8 cellular contexts compared by ENCODE assay signal in the genomic region with DNA sequence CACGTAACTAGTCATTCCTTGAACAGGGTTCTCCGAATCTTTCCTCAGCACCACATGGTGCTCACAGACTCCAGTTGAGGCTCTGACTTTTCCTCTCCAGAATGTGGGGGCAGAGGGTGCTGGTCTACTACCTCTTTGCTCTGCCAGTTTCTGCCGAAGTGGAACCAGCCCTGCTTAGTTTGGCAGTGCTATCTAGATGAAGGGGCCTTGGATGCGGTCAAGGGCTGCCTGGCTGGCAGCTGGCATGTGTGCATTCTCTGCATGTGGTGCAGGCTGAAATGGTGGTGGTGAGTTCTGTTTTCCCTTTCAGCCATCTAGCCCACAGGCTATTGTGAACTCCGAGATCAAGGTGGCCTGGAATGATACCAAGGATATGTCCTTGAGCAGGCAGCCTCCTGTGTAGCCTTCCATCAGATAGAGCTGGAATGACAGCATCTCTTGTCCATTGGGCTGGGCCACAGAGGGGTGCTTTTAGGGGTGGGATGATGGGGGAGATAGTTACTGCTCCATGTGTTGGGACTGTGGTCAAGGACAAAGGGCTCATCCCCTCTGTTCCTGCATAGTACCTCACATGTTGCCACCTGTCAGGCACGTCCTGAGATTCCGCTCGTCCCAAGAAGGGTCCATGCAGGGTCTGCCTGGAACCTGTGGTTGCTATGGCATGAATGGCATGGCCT. TPM values are rescaled to one million over a fixed set of nuclear protein-coding genes. Genes with fewer than 3 reads are reported as not detected.
A peak's percentile ranks its signal among the peaks of the same experiment; 100 is the strongest.
DNase-seq lines count a peak whose midpoint lies in the region; ATAC-seq, FAIRE-seq and TF ChIP-seq lines count a peak whose summit lies in the region.

No MANE protein-coding gene starts in this region.

- H3K4me2 ChIP-seq in astrocyte (ENCODE audit: low read length) = peak overlapping the region; percentile 97

- FAIRE-seq in astrocyte (lab: Jason Lieb, UNC) = no peak

- POLR2A ChIA-PET in HEK293T (lab: Yijun Ruan, JAX) = interaction anchor here (1.0 to 3.1 kb wide), 3 partner anchors 66 to 86 kb away, joined by 3 to 33 read pairs (median 4); a partner anchor contains a TSS

- ATAC-seq in activated T-cell treated with anti-CD3 and anti-CD28 coated beads, Interleukin-2, amount 50 U/mL, for 4 hours = no peak
- ATAC-seq in HG03025 (IDR thresholded peaks at IDR 0.05; ENCODE audit: low FRiP score, unreplicated experiment) = no peak

- peaks cover 67% of the 10 kb centered on the region for H4K20me1 ChIP-seq in astrocyte (ENCODE audit: insufficient read depth, low read length)

- no peak for DNase-seq in activated T-cell treated with anti-CD3 and anti-CD28 coated beads, Interleukin-2, amount 50 U/mL, for 4 hours
- DNase-seq in activated T-cell treated with anti-CD3 and anti-CD28 coated beads for 4 hours (no peak), astrocyte (ENCODE audit: low read depth) (no peak), tibial nerve (ENCODE audit: low spot score in 2 of 2) (no peak), GM10266 (ENCODE audit: extremely low spot score) (no peak), HEK293T (ENCODE audit: extremely low spot score) (no peak)

- TF ChIP-seq RAD21 in liver (IDR thresholded peaks at IDR 0.05) = no peak

- H3K4me1 ChIP-seq in astrocyte (ENCODE audit: insufficient read depth, low read length) = peaks cover 14% of the 10 kb centered on the region
- H3K4me1 ChIP-seq in liver (ENCODE audit: control insufficient read depth in 4 of 4, insufficient read depth in 4 of 4, low read length in 3 of 4) = peaks cover 4 to 37% (median 27%) of the 10 kb centered on the region in 4 donors
- H3K4me1 ChIP-seq in tibial nerve = peaks cover 4 to 64% (median 28%) of the 10 kb centered on the region in 4 donors

- H3K27me3 ChIP-seq in astrocyte (ENCODE audit: insufficient read depth, low read length) (no peaks in the 10 kb centered on the region), liver (ENCODE audit: control insufficient read depth in 4 of 4, insufficient read depth in 4 of 4, low read length in 3 of 4) (no peaks in the 10 kb centered on the region), tibial nerve (no peaks in the 10 kb centered on the region)

- TF ChIP-seq POLR2A in tibial nerve (IDR thresholded peaks at IDR 0.05) = no peak

- H3K27ac Mint-ChIP-seq in astrocyte (ENCODE audit: unreplicated experiment) = no peak overlapping the region

- H3K9me3 Mint-ChIP-seq in activated T-cell treated with anti-CD3 and anti-CD28 coated beads, Interleukin-2, amount 50 U/mL, for 4 hours = no peaks in the 10 kb centered on the region
- H3K9me3 Mint-ChIP-seq in astrocyte (ENCODE audit: unreplicated experiment) = no peaks in the 10 kb centered on the region

- TF ChIP-seq EP300 in tibial nerve (IDR thresholded peaks at IDR 0.05) = no peak

- H3K4me3 Mint-ChIP-seq in activated T-cell treated with anti-CD3 and anti-CD28 coated beads, Interleukin-2, amount 50 U/mL, for 4 hours = peak overlapping the region; percentile 90
- peak overlapping the region; percentile 94 for H3K4me3 Mint-ChIP-seq in astrocyte (ENCODE audit: unreplicated experiment)

- H3K27ac ChIP-seq in astrocyte (ENCODE audit: low read depth, low read length) = no peak overlapping the region
- peak overlapping the region; percentile 94 to 95 for H3K27ac ChIP-seq in liver (ENCODE audit: low read depth in 1 of 2, low read length in 2 of 2)
- H3K27ac ChIP-seq in tibial nerve = peak overlapping the region in 3 of 4 donors; percentile 96 to 97 (median 97)

- H3K9ac ChIP-seq in astrocyte (ENCODE audit: low read length) (peak overlapping the region; percentile 89), liver (ENCODE audit: low read depth in 1 of 2, low read length in 2 of 2) (peak overlapping the region in 1 of 2 donors; percentile 56)

- H3K4me1 Mint-ChIP-seq in activated T-cell treated with anti-CD3 and anti-CD28 coated beads, Interleukin-2, amount 50 U/mL, for 4 hours (ENCODE audit: low read depth) = peaks cover 52% of the 10 kb centered on the region
- H3K4me1 Mint-ChIP-seq in astrocyte (ENCODE audit: low read depth, unreplicated experiment) = peaks cover 23% of the 10 kb centered on the region

- no peak overlapping the region for H2AFZ ChIP-seq in astrocyte (ENCODE audit: low read depth, low read length)

- no peaks in the 10 kb centered on the region for H3K9me3 ChIP-seq in astrocyte (ENCODE audit: insufficient read depth, low read depth, low read length)
- no peaks in the 10 kb centered on the region for H3K9me3 ChIP-seq in liver (ENCODE audit: control insufficient read depth in 4 of 4, low read length in 3 of 4)
- H3K9me3 ChIP-seq in tibial nerve = no peaks in the 10 kb centered on the region

- peaks cover 35% of the 10 kb centered on the region for H3K36me3 Mint-ChIP-seq in activated T-cell treated with anti-CD3 and anti-CD28 coated beads, Interleukin-2, amount 50 U/mL, for 4 hours (ENCODE audit: insufficient read depth)
- peaks cover 15% of the 10 kb centered on the region for H3K36me3 Mint-ChIP-seq in astrocyte (ENCODE audit: low read depth, unreplicated experiment)

- peak overlapping the region; percentile 89 for H3K4me3 ChIP-seq in astrocyte (ENCODE audit: insufficient read depth, low read depth, low read length)
- H3K4me3 ChIP-seq in liver (ENCODE audit: low read depth in 1 of 3, low read length in 3 of 3) = peak overlapping the region; percentile 79 to 97 (median 83)
- H3K4me3 ChIP-seq in tibial nerve = peak overlapping the region in 3 of 4 donors; percentile 77 to 94 (median 93)

- H3K79me2 ChIP-seq in astrocyte (ENCODE audit: insufficient read depth, low read length) = peaks cover 67% of the 10 kb centered on the region

- H3K36me3 ChIP-seq in astrocyte (ENCODE audit: insufficient read depth, low read length) = peaks cover 8% of the 10 kb centered on the region
- H3K36me3 ChIP-seq in liver (ENCODE audit: control insufficient read depth in 4 of 4, insufficient read depth in 3 of 4, low read depth in 1 of 4, low read length in 3 of 4) = peaks cover 2 to 33% (median 22%) of the 10 kb centered on the region in 4 donors
- H3K36me3 ChIP-seq in tibial nerve = peaks cover 0 to 36% (median 11%) of the 10 kb centered on the region in 3 donors

- TF ChIP-seq CTCF in astrocyte (IDR thresholded peaks at IDR 0.05; ENCODE audit: insufficient read depth, low read depth, low read length) (no peak), liver (IDR thresholded peaks at IDR 0.05; ENCODE audit: low read depth, low read length, missing input control) (no peak), tibial nerve (IDR thresholded peaks at IDR 0.05) (no peak), GM10266 (IDR thresholded peaks at IDR 0.05; ENCODE audit: control insufficient read depth, insufficient read depth, low read depth, missing control alignments) (no peak)

- CTCF ChIA-PET in HEK293T (lab: Yijun Ruan, JAX) = interaction anchor here (1.0 kb wide), 1 partner anchor 83 kb away, joined by 4 read pairs; no protein-coding TSS in a partner anchor

- WGBS in liver = 66% methylated on average over 8 of the region's 8 CpGs
- WGBS in tibial nerve, 2 donors = 55 to 61% methylated on average over 8 of the region's 8 CpGs

- no peaks in the 10 kb centered on the region for H3K27me3 Mint-ChIP-seq in activated T-cell treated with anti-CD3 and anti-CD28 coated beads, Interleukin-2, amount 50 U/mL, for 4 hours (ENCODE audit: low read depth)
- H3K27me3 Mint-ChIP-seq in astrocyte (ENCODE audit: low read depth, unreplicated experiment) = no peaks in the 10 kb centered on the region

TF ChIP-seq in liver, 16 proteins besides CTCF, POLR2A, EP300 and RAD21 (continues in another document):
- TF ChIP-seq HNF4G (IDR thresholded peaks at IDR 0.05) (no peak), HNF4A (conservative IDR thresholded peaks at IDR 0.05) (no peak), EGR1 (IDR thresholded peaks at IDR 0.05; ENCODE audit: low read depth in 2 of 2) (no peak), TAF1 (conservative IDR thresholded peaks at IDR 0.05) (no peak), JUND (IDR thresholded peaks at IDR 0.05) (no peak), FOXA1 (IDR thresholded peaks at IDR 0.05) (no peak)
- TF ChIP-seq, protein P1, sequence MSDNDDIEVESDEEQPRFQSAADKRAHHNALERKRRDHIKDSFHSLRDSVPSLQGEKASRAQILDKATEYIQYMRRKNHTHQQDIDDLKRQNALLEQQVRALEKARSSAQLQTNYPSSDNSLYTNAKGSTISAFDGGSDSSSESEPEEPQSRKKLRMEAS (IDR thresholded peaks at IDR 0.05) = no peak

TF ChIP-seq in HEK293T, 16 proteins besides CTCF, POLR2A, EP300 and RAD21:
- TF ChIP-seq HDGF (IDR thresholded peaks at IDR 0.05; ENCODE audit: borderline replicate concordance) = no peak
- no peak for TF ChIP-seq CTBP1 (IDR thresholded peaks at IDR 0.05; ENCODE audit: borderline replicate concordance)
- TF ChIP-seq FOXA1 (IDR thresholded peaks at IDR 0.05) = no peak
- TF ChIP-seq L3MBTL2 (conservative IDR thresholded peaks at IDR 0.05) = no peak
- TF ChIP-seq LEF1 (IDR thresholded peaks at IDR 0.05; ENCODE audit: borderline replicate concordance) = no peak
- no peak for TF ChIP-seq ZNF384 (IDR thresholded peaks at IDR 0.05)
- no peak for TF ChIP-seq FOXM1 (IDR thresholded peaks at IDR 0.05; ENCODE audit: borderline replicate concordance)
- TF ChIP-seq, protein P2, sequence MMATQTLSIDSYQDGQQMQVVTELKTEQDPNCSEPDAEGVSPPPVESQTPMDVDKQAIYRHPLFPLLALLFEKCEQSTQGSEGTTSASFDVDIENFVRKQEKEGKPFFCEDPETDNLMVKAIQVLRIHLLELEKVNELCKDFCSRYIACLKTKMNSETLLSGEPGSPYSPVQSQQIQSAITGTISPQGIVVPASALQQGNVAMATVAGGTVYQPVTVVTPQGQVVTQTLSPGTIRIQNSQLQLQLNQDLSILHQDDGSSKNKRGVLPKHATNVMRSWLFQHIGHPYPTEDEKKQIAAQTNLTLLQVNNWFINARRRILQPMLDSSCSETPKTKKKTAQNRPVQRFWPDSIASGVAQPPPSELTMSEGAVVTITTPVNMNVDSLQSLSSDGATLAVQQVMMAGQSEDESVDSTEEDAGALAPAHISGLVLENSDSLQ (IDR thresholded peaks at IDR 0.05) = no peak
- no peak for TF ChIP-seq BHLHE40 (IDR thresholded peaks at IDR 0.05; ENCODE audit: borderline replicate concordance)
- TF ChIP-seq ARNT (IDR thresholded peaks at IDR 0.05) = no peak
- no peak for TF ChIP-seq ELF4 (IDR thresholded peaks at IDR 0.05)

RNA-seq across cellular contexts. Expression of a gene that starts 2.0 kb away (rescaled TPM):
- 10 to 100 TPM; 40.3 to 43.5 (median 42.3) TPM for total RNA-seq in activated T-cell treated with anti-CD3 and anti-CD28 coated beads, Interleukin-2, amount 50 U/mL, for 4 hours
- total RNA-seq in astrocyte = 24.9 and 29.4 TPM in 2 replicates
- total RNA-seq in liver = 10 to 100 TPM; 11.3 to 16.9 TPM
- polyA plus RNA-seq in liver = 10 to 100 TPM in 1 of 2 donors, 1 to 10 TPM in 1; 3.2 to 22.1 TPM
- total RNA-seq in tibial nerve = 10 to 100 TPM; 13.9 to 21.3 (median 16.6) TPM
